ENCODE assay signal across 12 cellular contexts in genomic region chr1:183101841-183102276, GRCh38.
DNase-seq lines count a peak whose midpoint lies in the region; ATAC-seq and TF ChIP-seq lines count a peak whose summit lies in the region.
"Had no signal": no experiment of that assay in that cellular context is flagged by ENCODE, and none has a peak within 500 bp of the region (broad histone marks: within the 10 kb centered on the region; RNA-seq: fewer than 3 reads in every experiment).

No MANE protein-coding gene starts in this region.

- H3K4ac ChIP-seq in IMR-90 (ENCODE audit: low read depth, low read length) = no peak overlapping the region; the same call in 1 of the 2 replicates

- H4K8ac ChIP-seq in IMR-90 (ENCODE audit: low read depth in 2 of 2, low read length in 2 of 2) = no peak overlapping the region

- TF ChIP-seq CTCF in IMR-90 (conservative IDR thresholded peaks at IDR 0.05; ENCODE audit: low read depth, low read length) (no peak), sigmoid colon (IDR thresholded peaks at IDR 0.05) (no peak), ascending aorta (IDR thresholded peaks at IDR 0.05) (no peak)

- no TSS peak for BruUV-seq in IMR-90 (replicated peaks; lab: Mats Ljungman, UMichigan)

- H3K9ac ChIP-seq in IMR-90 (ENCODE audit: low read depth, low read length) = no peak overlapping the region

- no peak overlapping the region for H2BK5ac ChIP-seq in IMR-90 (ENCODE audit: low read depth, low read length, poor library complexity, severe bottlenecking)

- H4K20me1 ChIP-seq in IMR-90 (ENCODE audit: insufficient read depth, low read length) = peaks cover 86% of the 10 kb centered on the region

- no peak overlapping the region; the same call in 2 of the 3 replicates for H2BK15ac ChIP-seq in IMR-90 (ENCODE audit: low read depth, low read length)

- in situ Hi-C loops in IMR-90 (cut with MboI; ENCODE audit: low sequenced_read_pairs) = loop anchor here (25.0 kb wide), 1 partner anchor 140 kb away; the partner anchor contains the start of gene SHCBP1L

- H4K91ac ChIP-seq in IMR-90 (ENCODE audit: insufficient read depth, low read depth, low read length) = no peak overlapping the region

- no peak overlapping the region for H3K56ac ChIP-seq in IMR-90 (ENCODE audit: extremely low read depth, insufficient read depth, low read length)

- H2AK9ac ChIP-seq in IMR-90 (replicated peaks; ENCODE audit: low read depth, low read length, poor library complexity) = no peak overlapping the region

- ATAC-seq in GM18867 (IDR thresholded peaks at IDR 0.05; ENCODE audit: unreplicated experiment) (peak; percentile 63), IMR-90 (ENCODE audit: low read depth) (no peak), HG03469 (IDR thresholded peaks at IDR 0.05; ENCODE audit: unreplicated experiment) (no peak)
- ATAC-seq: activated CD8-positive, alpha-beta memory T cell treated with anti-CD3 and anti-CD28 coated beads, Interleukin-2, amount 10 ng/mL, durations not matched to agents 7 days and 5 days had no signal

- no peak overlapping the region for H2AK5ac ChIP-seq in IMR-90 (ENCODE audit: low read depth, low read length)

- no peak overlapping the region for H2AFZ ChIP-seq in IMR-90 (replicated peaks; ENCODE audit: low read length, poor library complexity)

- H3K9me1 ChIP-seq in IMR-90 (ENCODE audit: insufficient read depth, low read length) = peaks cover 40% of the 10 kb centered on the region

- peak overlapping the region; percentile 10; the same call in 1 of the 2 replicates for H3K23ac ChIP-seq in IMR-90 (ENCODE audit: low read depth, low read length)

- DNase-seq in IMR-90 = no peak
- DNase-seq in ecto neural progenitor cell (ENCODE audit: low spot score) = peak; percentile 49
- no peak for DNase-seq in sigmoid colon
- no peak for DNase-seq in OCI-M1 (lab: John Stamatoyannopoulos, UW)
- DNase-seq in retina = no peak
- no peak for DNase-seq in ascending aorta (ENCODE audit: low spot score in 2 of 2)
- DNase-seq: activated CD8-positive, alpha-beta memory T cell treated with anti-CD3 and anti-CD28 coated beads, Interleukin-2, amount 10 ng/mL, durations not matched to agents 7 days and 5 days; DND-41; GOT3; SJCRH30 had no signal

- dilution Hi-C loops in IMR-90 (cut with HindIII; ENCODE audit: low sequenced_read_pairs, unreplicated experiment) = no loop called here

- no peak overlapping the region for H2BK120ac ChIP-seq in IMR-90 (ENCODE audit: low read depth, low read length)

- intact Hi-C loops in IMR-90 (cut with micrococcal nuclease) = no loop called here
- intact Hi-C loops in sigmoid colon (cut with DNase I) = no loop called here
- intact Hi-C loops in ascending aorta (cut with DNase I) = no loop called here

- TF ChIP-seq EP300 in sigmoid colon (IDR thresholded peaks at IDR 0.05) = no peak

- WGBS in IMR-90 (ENCODE audit: extremely low coverage in 2 of 2, insufficient read length in 1 of 2), 2 experiments = no CpG with 5 or more reads among the region's 8 CpGs
- 59 to 70% methylated on average over 8 of the region's 8 CpGs for WGBS in sigmoid colon, 2 donors

- H3K27ac ChIP-seq in IMR-90 (ENCODE audit: insufficient read depth, low read length) (no peak overlapping the region), sigmoid colon (peak overlapping the region in 3 of 4 donors; percentile 9 to 45 (median 15)), ascending aorta (no peak overlapping the region)
- H3K27ac ChIP-seq: SJCRH30 had no signal

- POLR2A ChIA-PET in IMR-90 (lab: Charles Lee; ENCODE audit: unreplicated experiment) = no interaction called here

- H3K27me3 ChIP-seq in IMR-90 (ENCODE audit: control insufficient read depth, insufficient read depth, low read length) (no peaks in the 10 kb centered on the region), sigmoid colon (no peaks in the 10 kb centered on the region), ascending aorta (no peaks in the 10 kb centered on the region)
- H3K27me3 ChIP-seq: SJCRH30 had no signal

- no peak overlapping the region for H3K18ac ChIP-seq in IMR-90 (ENCODE audit: low read depth, low read length)

- H3K79me1 ChIP-seq in IMR-90 (ENCODE audit: low read depth in 1 of 2, low read length in 2 of 2) = peaks cover 35 to 89% of the 10 kb centered on the region in 2 experiments

- no peak overlapping the region for H2BK20ac ChIP-seq in IMR-90 (ENCODE audit: low read depth, low read length)

- peak overlapping the region; percentile 60 for H3K14ac ChIP-seq in IMR-90 (replicated peaks; ENCODE audit: low read depth, low read length)

- H3K4me2 ChIP-seq in IMR-90 (ENCODE audit: low read depth, low read length) = no peak overlapping the region

- no peaks in the 10 kb centered on the region for H3K9me3 ChIP-seq in IMR-90 (ENCODE audit: control insufficient read depth, insufficient read depth, low read length)
- no peaks in the 10 kb centered on the region for H3K9me3 ChIP-seq in sigmoid colon
- H3K9me3 ChIP-seq in ascending aorta = no peaks in the 10 kb centered on the region
- H3K9me3 ChIP-seq: SJCRH30 had no signal

- H3K4me1 ChIP-seq in IMR-90 (ENCODE audit: control insufficient read depth, insufficient read depth, low read length) (peaks cover 33% of the 10 kb centered on the region), sigmoid colon (peaks cover 0 to 94% (median 90%) of the 10 kb centered on the region in 4 donors), ascending aorta (peaks cover 2 to 29% of the 10 kb centered on the region in 2 donors)

- no peak overlapping the region; the same call in 1 of the 2 replicates for H4K5ac ChIP-seq in IMR-90 (ENCODE audit: low read depth, low read length)

- CTCF ChIA-PET in IMR-90 (lab: Yijun Ruan, JAX) = interaction anchor here (0.7 kb wide), 1 partner anchor 190 kb away, joined by 3 read pairs; no protein-coding TSS in a partner anchor

- peaks cover 16% of the 10 kb centered on the region for H3K36me3 ChIP-seq in IMR-90 (ENCODE audit: control insufficient read depth, insufficient read depth, low read length)
- peaks cover 0 to 14% (median 3%) of the 10 kb centered on the region in 4 donors for H3K36me3 ChIP-seq in sigmoid colon
- peaks cover 0 to 17% of the 10 kb centered on the region in 2 donors for H3K36me3 ChIP-seq in ascending aorta

- H3K4me3 ChIP-seq in IMR-90 (ENCODE audit: insufficient read depth, low read depth, low read length) = no peak overlapping the region
- no peak overlapping the region for H3K4me3 ChIP-seq in sigmoid colon
- H3K4me3 ChIP-seq in ascending aorta = no peak overlapping the region
- H3K4me3 ChIP-seq: SJCRH30 had no signal

- TF ChIP-seq POLR2A in IMR-90 (IDR thresholded peaks at IDR 0.05; ENCODE audit: low read depth, low read length) = no peak
- TF ChIP-seq POLR2A in sigmoid colon (IDR thresholded peaks at IDR 0.05) = no peak

- TF ChIP-seq RAD21 in IMR-90 (IDR thresholded peaks at IDR 0.05; ENCODE audit: low read length) = no peak

TF ChIP-seq in IMR-90, 13 proteins besides CTCF, POLR2A, EP300 and RAD21:
- TF ChIP-seq CEBPB (IDR thresholded peaks at IDR 0.05; ENCODE audit: low read depth, low read length) (no peak), MAFK (IDR thresholded peaks at IDR 0.05; ENCODE audit: low read depth, low read length) (no peak), MXI1 (IDR thresholded peaks at IDR 0.05; ENCODE audit: borderline replicate concordance, low read depth, low read length) (no peak), CHD1 (IDR thresholded peaks at IDR 0.05; ENCODE audit: low read depth, low read length) (no peak), MAZ (IDR thresholded peaks at IDR 0.05; ENCODE audit: borderline replicate concordance, low read depth, low read length) (no peak), BHLHE40 (IDR thresholded peaks at IDR 0.05; ENCODE audit: low read depth, low read length) (no peak), RCOR1 (IDR thresholded peaks at IDR 0.05; ENCODE audit: insufficient replicate concordance, low read length) (no peak), NFE2L2 (IDR thresholded peaks at IDR 0.05; ENCODE audit: low read depth, low read length) (no peak), USF2 (IDR thresholded peaks at IDR 0.05; ENCODE audit: low read depth, low read length) (no peak), SMC3 (IDR thresholded peaks at IDR 0.05; ENCODE audit: low read depth, low read length) (no peak), RFX5 (IDR thresholded peaks at IDR 0.05; ENCODE audit: low read depth, low read length) (no peak), FOS (IDR thresholded peaks at IDR 0.05; ENCODE audit: low read depth, low read length) (no peak)
- TF ChIP-seq, protein P1, sequence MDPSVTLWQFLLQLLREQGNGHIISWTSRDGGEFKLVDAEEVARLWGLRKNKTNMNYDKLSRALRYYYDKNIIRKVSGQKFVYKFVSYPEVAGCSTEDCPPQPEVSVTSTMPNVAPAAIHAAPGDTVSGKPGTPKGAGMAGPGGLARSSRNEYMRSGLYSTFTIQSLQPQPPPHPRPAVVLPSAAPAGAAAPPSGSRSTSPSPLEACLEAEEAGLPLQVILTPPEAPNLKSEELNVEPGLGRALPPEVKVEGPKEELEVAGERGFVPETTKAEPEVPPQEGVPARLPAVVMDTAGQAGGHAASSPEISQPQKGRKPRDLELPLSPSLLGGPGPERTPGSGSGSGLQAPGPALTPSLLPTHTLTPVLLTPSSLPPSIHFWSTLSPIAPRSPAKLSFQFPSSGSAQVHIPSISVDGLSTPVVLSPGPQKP (IDR thresholded peaks at IDR 0.05; ENCODE audit: borderline replicate concordance, low read depth, low read length) = no peak

Comparison
In these comparisons a context has a peak if more than half of its experiments do, and no peak if none do; other contexts are left out.
1. H3K27ac ChIP-seq: peak in sigmoid colon (3 of 4); none in IMR-90 (single experiment) and ascending aorta (0 of 2).